In genomic region chr14:34678735-34679134, GRCh38 we compare ENCODE assay signal across 20 cellular contexts.
"Had no signal": no experiment of that assay in that cellular context is flagged by ENCODE, and none has a peak within 500 bp of the region (broad histone marks: within the 10 kb centered on the region; RNA-seq: fewer than 3 reads in every experiment).

No MANE protein-coding gene starts in this region.

- H3K4me3 ChIP-seq: gastroesophageal sphincter, lower lobe of right lung, pancreas, suprapubic skin, upper lobe of left lung had no signal

- H3K27ac Mint-ChIP-seq: activated CD8-positive, alpha-beta memory T cell treated with anti-CD3 and anti-CD28 coated beads, Interleukin-2, amount 10 ng/mL, durations not matched to agents 7 days and 5 days; activated naive CD4-positive, alpha-beta T cell treated with anti-CD3 and anti-CD28 coated beads, Interleukin-2, amount 10 ng/mL, durations not matched to agents 7 days and 5 days; activated T-helper 2 cell treated with anti-CD3 and anti-CD28 coated beads, Interferon-gamma antibody, Interleukin-2, Interleukin-4, amounts not matched to agents 10 μg/mL and 5 μg/mL and 100 μg/mL, durations not matched to agents 14 hours and 24 hours and 36 hours; mesothelial cell of epicardium had no signal

- H3K4me3 Mint-ChIP-seq: activated CD8-positive, alpha-beta memory T cell treated with anti-CD3 and anti-CD28 coated beads, Interleukin-2, amount 10 ng/mL, durations not matched to agents 7 days and 5 days; activated naive CD4-positive, alpha-beta T cell treated with anti-CD3 and anti-CD28 coated beads, Interleukin-2, amount 10 ng/mL, durations not matched to agents 7 days and 5 days; mesothelial cell of epicardium; neural crest cell had no signal

- H3K27me3 ChIP-seq: gastroesophageal sphincter, pancreas, suprapubic skin, upper lobe of left lung had no signal

- H3K4me1 ChIP-seq: gastroesophageal sphincter, lower lobe of right lung, pancreas, suprapubic skin, upper lobe of left lung had no signal

- H3K27ac ChIP-seq: gastroesophageal sphincter, lower lobe of right lung, pancreas, suprapubic skin, upper lobe of left lung, VCaP had no signal

- FAIRE-seq: pancreas had no signal

- ATAC-seq: activated CD8-positive, alpha-beta memory T cell treated with anti-CD3 and anti-CD28 coated beads, Interleukin-2, amount 10 ng/mL, durations not matched to agents 7 days and 5 days; gastroesophageal sphincter; left colon; lower lobe of right lung; pancreas; stimulated activated naive CD8-positive, alpha-beta T cell treated with anti-CD3 and anti-CD28 coated beads, Interleukin-15, Interleukin-2, amounts not matched to agents 100 U/mL and 50 U/mL, for 24 hours had no signal

- H3K9me3 Mint-ChIP-seq: activated naive CD4-positive, alpha-beta T cell treated with anti-CD3 and anti-CD28 coated beads, Interleukin-2, amount 10 ng/mL, durations not matched to agents 7 days and 5 days; activated T-helper 2 cell treated with anti-CD3 and anti-CD28 coated beads, Interferon-gamma antibody, Interleukin-2, Interleukin-4, amounts not matched to agents 10 μg/mL and 5 μg/mL and 100 μg/mL, durations not matched to agents 14 hours and 24 hours and 36 hours; mesothelial cell of epicardium; neural crest cell had no signal

- H3K9me3 ChIP-seq: gastroesophageal sphincter, lower lobe of right lung, pancreas, suprapubic skin, upper lobe of left lung had no signal

- H3K4me1 Mint-ChIP-seq: mesothelial cell of epicardium had no signal

- H3K36me3 ChIP-seq: gastroesophageal sphincter, lower lobe of right lung, pancreas, suprapubic skin, upper lobe of left lung had no signal

- DNase-seq: activated CD4-positive, alpha-beta T cell treated with anti-CD3 and anti-CD28 coated beads for 1 hour; activated CD4-positive, alpha-beta T cell treated with anti-CD3 and anti-CD28 coated beads, Interleukin-2, amount 50 U/mL, for 48 hours; activated CD8-positive, alpha-beta memory T cell treated with anti-CD3 and anti-CD28 coated beads, Interleukin-2, amount 10 ng/mL, durations not matched to agents 7 days and 5 days; activated naive CD4-positive, alpha-beta T cell treated with anti-CD3 and anti-CD28 coated beads, Interleukin-2, amount 10 ng/mL, durations not matched to agents 7 days and 5 days; activated T-cell treated with anti-CD3 and anti-CD28 coated beads, Interleukin-2, amount 50 U/mL, for 1 hour; central memory CD4-positive, alpha-beta T cell; cortex of kidney; effector CD8-positive, alpha-beta T cell; left colon; lower lobe of right lung; pancreas; stimulated activated CD4-positive, alpha-beta T cell treated with anti-CD3 and anti-CD28 coated beads, Interleukin-15, amount 100 ng/mL, for 24 hours; stimulated activated naive CD8-positive, alpha-beta T cell treated with anti-CD3 and anti-CD28 coated beads, Interleukin-15, Interleukin-2, amounts not matched to agents 100 U/mL and 50 U/mL, for 24 hours; upper lobe of left lung had no signal

- H3K36me3 Mint-ChIP-seq: activated CD8-positive, alpha-beta memory T cell treated with anti-CD3 and anti-CD28 coated beads, Interleukin-2, amount 10 ng/mL, durations not matched to agents 7 days and 5 days; activated naive CD4-positive, alpha-beta T cell treated with anti-CD3 and anti-CD28 coated beads, Interleukin-2, amount 10 ng/mL, durations not matched to agents 7 days and 5 days; mesothelial cell of epicardium had no signal
